16 cellular contexts compared by ENCODE assay signal in the genomic region with DNA sequence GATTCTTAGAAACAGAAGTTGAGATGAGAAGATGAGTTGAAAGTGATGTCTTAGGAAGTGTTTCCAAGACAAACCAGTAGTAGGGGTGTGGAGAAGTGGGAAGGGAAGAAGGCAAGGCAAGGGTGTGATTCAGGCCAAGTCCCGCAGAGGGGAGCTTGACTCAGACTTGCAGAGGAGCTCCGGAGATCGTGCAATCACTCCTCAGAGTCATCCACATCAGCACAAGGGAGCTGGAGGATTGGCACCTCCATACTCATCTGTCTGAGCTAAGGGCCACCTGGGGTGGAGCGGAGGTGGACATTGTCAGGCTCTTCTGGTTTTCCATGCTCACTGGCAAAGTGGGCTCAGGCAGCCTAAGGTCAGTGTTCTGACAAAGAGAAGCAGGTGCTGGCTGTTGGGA. TPM values are rescaled to one million over a fixed set of nuclear protein-coding genes. Genes with fewer than 3 reads are reported as not detected.
DNase-seq lines count a peak whose midpoint lies in the region; ATAC-seq, FAIRE-seq and TF ChIP-seq lines count a peak whose summit lies in the region.
"Had no signal": no experiment of that assay in that cellular context is flagged by ENCODE, and none has a peak within 500 bp of the region (broad histone marks: within the 10 kb centered on the region; RNA-seq: fewer than 3 reads in every experiment).

No MANE protein-coding gene starts in this region.

- intact Hi-C loops in Right ventricle myocardium superior (cut with DNase I) (no loop called here), Right ventricle myocardium inferior (cut with DNase I) (no loop called here), left ventricle myocardium inferior (cut with micrococcal nuclease) (no loop called here), uterus (cut with DNase I; ENCODE audit: low total_unique reads) (no loop called here)

- ATAC-seq in Right ventricle myocardium superior (ENCODE audit: poor library complexity) (no peak), Right ventricle myocardium inferior (no peak), GM18519 (IDR thresholded peaks at IDR 0.05; ENCODE audit: low FRiP score, unreplicated experiment) (no peak), HG03025 (IDR thresholded peaks at IDR 0.05; ENCODE audit: low FRiP score, unreplicated experiment) (no peak)

- H3K27ac ChIP-seq in left ventricle myocardium inferior (replicated peaks) (peak overlapping the region; percentile 45), uterus (peak overlapping the region; percentile 65 to 70), small intestine (ENCODE audit: low read depth in 1 of 2, low read length in 1 of 2) (no peak overlapping the region)
- H3K27ac ChIP-seq: suprapubic skin had no signal

- 69 to 90% (median 79%) methylated on average over 4 of the region's 4 CpGs for WGBS in small intestine, 3 donors

- no peak for TF ChIP-seq POLR2A in uterus (IDR thresholded peaks at IDR 0.05)

- FAIRE-seq in small intestine (lab: Jason Lieb, UNC): no peak
- FAIRE-seq: keratinocyte had no signal

- DNase-seq in Right ventricle myocardium superior (peak; percentile 36), Right ventricle myocardium inferior (ENCODE audit: missing footprints) (no peak), astrocyte of the spinal cord (ENCODE audit: low read depth, low spot score) (peak; percentile 58), left ventricle myocardium inferior (no peak), uterus (peak in 1 of 2 donors; percentile 25), small intestine (no peak)
- DNase-seq: ACHN; activated CD4-positive, CD25-positive, alpha-beta regulatory T cell; central memory CD4-positive, alpha-beta T cell; NCI-H2171; RPMI8226 had no signal

- H3K36me3 ChIP-seq in left ventricle myocardium inferior (no peaks in the 10 kb centered on the region), uterus (no peaks in the 10 kb centered on the region), small intestine (ENCODE audit: control insufficient read depth in 2 of 2, insufficient read depth in 2 of 2, low read length in 2 of 2) (no peaks in the 10 kb centered on the region)
- H3K36me3 ChIP-seq: suprapubic skin had no signal

- no peaks in the 10 kb centered on the region for H3K9me3 ChIP-seq in left ventricle myocardium inferior (replicated peaks)
- no peaks in the 10 kb centered on the region for H3K9me3 ChIP-seq in uterus
- no peaks in the 10 kb centered on the region for H3K9me3 ChIP-seq in small intestine (ENCODE audit: control insufficient read depth, low read depth)
- H3K9me3 ChIP-seq: suprapubic skin had no signal

- H3K4me3 ChIP-seq in astrocyte of the spinal cord (ENCODE audit: low read depth, low read length): no peak overlapping the region
- no peak overlapping the region for H3K4me3 ChIP-seq in left ventricle myocardium inferior
- H3K4me3 ChIP-seq in uterus: no peak overlapping the region
- no peak overlapping the region for H3K4me3 ChIP-seq in small intestine (ENCODE audit: low read depth in 1 of 2, low read length in 2 of 2)
- H3K4me3 ChIP-seq: suprapubic skin had no signal

- H3K4me1 ChIP-seq in left ventricle myocardium inferior (peaks cover 29% of the 10 kb centered on the region), uterus (peaks cover 0 to 16% of the 10 kb centered on the region in 2 donors), small intestine (ENCODE audit: control insufficient read depth in 2 of 2, insufficient read depth in 1 of 2, low read depth in 1 of 2, low read length in 1 of 2) (peaks cover 0 to 4% of the 10 kb centered on the region in 2 donors)

- peak; percentile 20 for TF ChIP-seq CTCF in astrocyte of the spinal cord (IDR thresholded peaks at IDR 0.05; ENCODE audit: low read depth, low read length)
- TF ChIP-seq CTCF in left ventricle myocardium inferior (IDR thresholded peaks at IDR 0.05; ENCODE audit: borderline replicate concordance): no peak
- TF ChIP-seq CTCF in uterus (IDR thresholded peaks at IDR 0.05): no peak

- H3K27me3 ChIP-seq in left ventricle myocardium inferior (ENCODE audit: low read depth) (peaks cover 11% of the 10 kb centered on the region), uterus (no peaks in the 10 kb centered on the region), small intestine (ENCODE audit: control insufficient read depth in 2 of 2, insufficient read depth in 2 of 2, low read length in 2 of 2) (peaks cover 0 to 2% of the 10 kb centered on the region in 2 donors)
- H3K27me3 ChIP-seq: suprapubic skin had no signal

- in situ Hi-C loops in astrocyte of the spinal cord (cut with HindIII; ENCODE audit: low sequenced_read_pairs): no loop called here

RNA-seq across cellular contexts. Expression of gene CHRDL2, which starts 44.4 kb away (rescaled TPM):
- 11.1 TPM for total RNA-seq in Right ventricle myocardium superior
- 34.3 TPM for total RNA-seq in Right ventricle myocardium inferior
- total RNA-seq in left ventricle myocardium inferior: 6.5 TPM
- 100 to 1,000 TPM in 1 of 4 donors, 1 to 10 TPM in 1, under 1 TPM in 2; 0.41 to 115 (median 2.9) TPM for total RNA-seq in uterus
- 1 to 10 TPM; 1.9 to 8.0 (median 3.1) TPM for polyA plus RNA-seq in small intestine
- total RNA-seq: suprapubic skin; T-helper 1 cell treated with Interleukin-12 subunit alpha and Interleukin-12 subunit beta and Interleukin-4 antibody, amounts not matched to agents 30 ng/mL and 1 ng/mL, for 36 hours had no signal
- polyA plus RNA-seq: keratinocyte had no signal

Comparison
In these comparisons a context has a peak if more than half of its experiments do, and no peak if none do; other contexts are left out.
1. DNase-seq: peak in Right ventricle myocardium superior (single experiment) and astrocyte of the spinal cord (single experiment); none in Right ventricle myocardium inferior (single experiment), left ventricle myocardium inferior (single experiment) and small intestine (single experiment).
2. H3K27ac ChIP-seq: peak in left ventricle myocardium inferior (single experiment) and uterus (2 of 2); none in small intestine (0 of 2).